12 cellular contexts compared by ENCODE assay signal in the genomic region with DNA sequence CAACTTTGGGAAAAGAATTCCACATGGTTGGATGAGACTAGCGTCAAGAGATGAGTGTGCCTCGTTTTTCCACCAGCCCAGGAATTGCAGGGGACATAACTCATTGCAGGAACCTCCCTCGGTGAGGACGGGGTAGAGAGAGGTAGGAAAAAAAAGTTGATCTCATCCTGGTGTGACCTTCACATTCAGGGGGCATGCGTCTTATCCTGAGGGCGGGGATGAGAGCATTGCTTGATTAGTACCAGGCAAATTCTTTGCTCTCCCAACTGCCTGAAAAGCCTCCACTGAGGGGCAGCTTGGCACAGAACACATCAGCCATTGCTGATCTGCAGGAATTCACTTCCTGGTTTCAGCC. TPM values are rescaled to one million over a fixed set of nuclear protein-coding genes. Genes with fewer than 3 reads are reported as not detected.
DNase-seq lines count a peak whose midpoint lies in the region; ATAC-seq, FAIRE-seq and TF ChIP-seq lines count a peak whose summit lies in the region.
"Had no signal": no experiment of that assay in that cellular context is flagged by ENCODE, and none has a peak within 500 bp of the region (broad histone marks: within the 10 kb centered on the region; RNA-seq: fewer than 3 reads in every experiment).

No MANE protein-coding gene starts in this region.

- H3K9ac ChIP-seq in DND-41 (ENCODE audit: low read depth, low read length) (no peak overlapping the region), fibroblast of lung (ENCODE audit: insufficient read depth, low read length) (no peak overlapping the region)

- no peaks in the 10 kb centered on the region for H4K20me1 ChIP-seq in DND-41 (ENCODE audit: insufficient read depth, low read length)
- H4K20me1 ChIP-seq in fibroblast of lung (ENCODE audit: control insufficient read depth, extremely low read depth, insufficient read depth, low read length), result no peaks in the 10 kb centered on the region
- no peaks in the 10 kb centered on the region for H4K20me1 ChIP-seq in osteoblast (ENCODE audit: insufficient read depth, low read length)

- H3K9me3 ChIP-seq in DND-41 (ENCODE audit: insufficient read depth, low read length, severe bottlenecking), result no peaks in the 10 kb centered on the region
- no peaks in the 10 kb centered on the region for H3K9me3 ChIP-seq in fibroblast of lung (ENCODE audit: control insufficient read depth, insufficient read depth, low read depth, low read length)
- no peaks in the 10 kb centered on the region for H3K9me3 ChIP-seq in osteoblast (ENCODE audit: low read depth, low read length)
- no peaks in the 10 kb centered on the region for H3K9me3 ChIP-seq in small intestine (ENCODE audit: control insufficient read depth, low read depth)
- H3K9me3 ChIP-seq: esophagus muscularis mucosa, prostate gland had no signal

- 49 to 65% (median 65%) methylated on average over 6 of the region's 6 CpGs for WGBS in small intestine, 3 donors

- H3K27ac ChIP-seq in DND-41 (ENCODE audit: low read length) (no peak overlapping the region), fibroblast of lung (ENCODE audit: insufficient read depth, low read length) (no peak overlapping the region), osteoblast (ENCODE audit: low read depth, low read length) (no peak overlapping the region), small intestine (ENCODE audit: low read depth in 1 of 2, low read length in 1 of 2) (peak overlapping the region in 1 of 2 donors; percentile 1)
- H3K27ac ChIP-seq: HL-60 had no signal

- no peak for TF ChIP-seq CTCF in DND-41 (IDR thresholded peaks at IDR 0.05; ENCODE audit: borderline replicate concordance, extremely low read depth, low read length, poor library complexity, severe bottlenecking)
- TF ChIP-seq CTCF in fibroblast of lung (conservative IDR thresholded peaks at IDR 0.05 in 1 of 2, IDR thresholded peaks at IDR 0.05 in 1 of 2; ENCODE audit: low read depth in 1 of 2, low read length in 2 of 2), result no peak
- TF ChIP-seq CTCF in osteoblast (IDR thresholded peaks at IDR 0.05; ENCODE audit: extremely low read depth, low read depth, low read length), result no peak

- no peak overlapping the region for H3K4me2 ChIP-seq in DND-41 (ENCODE audit: insufficient read depth, low read length)
- peak overlapping the region; percentile 88 for H3K4me2 ChIP-seq in fibroblast of lung (ENCODE audit: extremely low read depth, insufficient read depth, low read length)
- peak overlapping the region; percentile 79 for H3K4me2 ChIP-seq in osteoblast (ENCODE audit: insufficient read depth, low read length)

- FAIRE-seq in small intestine (lab: Jason Lieb, UNC), result no peak

- H2AFZ ChIP-seq in DND-41 (ENCODE audit: low read depth, low read length), result peak overlapping the region; percentile 42; the same call in 1 of the 2 replicates
- H2AFZ ChIP-seq in fibroblast of lung (ENCODE audit: low read length), result peak overlapping the region; percentile 74
- H2AFZ ChIP-seq in osteoblast (ENCODE audit: low read length), result peak overlapping the region; percentile 79

- H3K4me1 ChIP-seq in DND-41 (ENCODE audit: insufficient read depth, low read length) (peaks cover 9% of the 10 kb centered on the region), fibroblast of lung (ENCODE audit: control insufficient read depth, extremely low read depth, insufficient read depth, low read length) (peaks cover 6% of the 10 kb centered on the region), osteoblast (ENCODE audit: insufficient read depth, low read length) (peaks cover 7% of the 10 kb centered on the region), small intestine (ENCODE audit: control insufficient read depth in 2 of 2, insufficient read depth in 1 of 2, low read depth in 1 of 2, low read length in 1 of 2) (no peaks in the 10 kb centered on the region)
- H3K4me1 ChIP-seq: prostate gland had no signal

- no peaks in the 10 kb centered on the region for H3K36me3 ChIP-seq in DND-41 (ENCODE audit: insufficient read depth, low read length)
- no peaks in the 10 kb centered on the region for H3K36me3 ChIP-seq in fibroblast of lung (ENCODE audit: control insufficient read depth, insufficient read depth, low read length)
- H3K36me3 ChIP-seq in osteoblast (ENCODE audit: insufficient read depth, low read length), result no peaks in the 10 kb centered on the region
- H3K36me3 ChIP-seq in small intestine (ENCODE audit: control insufficient read depth in 2 of 2, insufficient read depth in 2 of 2, low read length in 2 of 2), result peaks cover 9 to 11% of the 10 kb centered on the region in 2 donors
- H3K36me3 ChIP-seq: prostate gland had no signal

- H3K27me3 ChIP-seq in DND-41 (ENCODE audit: insufficient read depth, low read length, poor library complexity) (no peaks in the 10 kb centered on the region), fibroblast of lung (ENCODE audit: control insufficient read depth, insufficient read depth, low read length) (no peaks in the 10 kb centered on the region), osteoblast (ENCODE audit: insufficient read depth, low read length) (peaks cover 3% of the 10 kb centered on the region), small intestine (ENCODE audit: control insufficient read depth in 2 of 2, insufficient read depth in 2 of 2, low read length in 2 of 2) (no peaks in the 10 kb centered on the region)
- H3K27me3 ChIP-seq: esophagus muscularis mucosa had no signal

- H3K79me2 ChIP-seq in DND-41 (ENCODE audit: insufficient read depth, low read length) (no peaks in the 10 kb centered on the region), fibroblast of lung (ENCODE audit: control insufficient read depth, insufficient read depth, low read length) (no peaks in the 10 kb centered on the region), osteoblast (ENCODE audit: insufficient read depth, low read length) (no peaks in the 10 kb centered on the region)

- H3K4me3 ChIP-seq in DND-41 (ENCODE audit: low read depth in 1 of 2, low read length in 2 of 2), result no peak overlapping the region
- peak overlapping the region in 1 of 4 experiments; percentile 36 for H3K4me3 ChIP-seq in fibroblast of lung (replicated peaks in 1 of 4; ENCODE audit: control extremely low read depth in 1 of 4, insufficient read depth in 1 of 4, low read depth in 3 of 4, low read length in 4 of 4)
- H3K4me3 ChIP-seq in osteoblast (ENCODE audit: insufficient read depth, low read length), result peak overlapping the region; percentile 58
- no peak overlapping the region for H3K4me3 ChIP-seq in small intestine (ENCODE audit: low read depth in 1 of 2, low read length in 2 of 2)
- H3K4me3 ChIP-seq: prostate gland had no signal

- DNase-seq in DND-41 (no peak), M059J (ENCODE audit: low read depth) (peak; percentile 51), fibroblast of lung (ENCODE audit: low read depth in 2 of 2) (no peak), osteoblast (ENCODE audit: insufficient read length, low spot score, missing footprints) (peak; percentile 15), A172 (ENCODE audit: low spot score) (no peak), small intestine (no peak)

- no peak for ATAC-seq in DND-41 (ENCODE audit: insufficient read depth, low read depth)
- ATAC-seq in HG03565 (IDR thresholded peaks at IDR 0.05; ENCODE audit: unreplicated experiment), result no peak
- no peak for ATAC-seq in GM19397 (IDR thresholded peaks at IDR 0.05; ENCODE audit: unreplicated experiment)

RNA-seq across cellular contexts. Expression of a gene that starts 11.8 kb away (rescaled TPM):
- not detected in 2 replicates for total RNA-seq in M059J (2014; rRNA removed; shearing (Covaris generic))
- total RNA-seq in fibroblast of lung, result under 0.01 TPM in 1 of 2 replicates, not detected in the other
- 0.09 TPM in 2 replicates for polyA plus RNA-seq in fibroblast of lung
- polyA plus RNA-seq in fibroblast of lung (2012), result 0.06 TPM in 1 of 2 replicates, not detected in the other
- not detected in 2 replicates for polyA minus RNA-seq in fibroblast of lung (ENCODE audit: low replicate concordance)
- total RNA-seq in osteoblast, result not detected in 2 replicates
- not detected in 2 replicates for total RNA-seq in A172 (2014; rRNA removed; shearing (Covaris generic))
- 10 to 100 TPM; 19.5 to 61.6 (median 43.6) TPM for polyA plus RNA-seq in small intestine
- total RNA-seq: activated T-helper 2 cell treated with anti-CD3 and anti-CD28 coated beads, Interferon-gamma antibody, Interleukin-2, Interleukin-4, amounts not matched to agents 10 μg/mL and 5 μg/mL and 100 μg/mL, durations not matched to agents 14 hours and 24 hours and 36 hours had no signal

Comparison
In these comparisons a context has a peak if more than half of its experiments do, and no peak if none do; other contexts are left out.
1. DNase-seq: peak in M059J (single experiment) and osteoblast (single experiment); none in DND-41 (single experiment), fibroblast of lung (0 of 2), A172 (single experiment) and small intestine (single experiment).
2. Peak in every context shown above with its lines, with median percentiles within 50 percentile points of each other: H2AFZ ChIP-seq.